ENCODE assay signal across 26 cellular contexts in genomic region chr6:148548749-148549140, GRCh38.
"Had no signal": no experiment of that assay in that cellular context is flagged by ENCODE, and none has a peak within 500 bp of the region (broad histone marks: within the 10 kb centered on the region; RNA-seq: fewer than 3 reads in every experiment).

No MANE protein-coding gene starts in this region.

- DNase-seq: activated CD4-positive, alpha-beta T cell treated with anti-CD3 and anti-CD28 coated beads, Interleukin-2, amount 10 ng/mL, durations not matched to agents 7 days and 5 days; activated CD4-positive, CD25-positive, alpha-beta regulatory T cell treated with anti-CD3 and anti-CD28 coated beads, Interleukin-2, amount 50 U/mL, for 72 hours; activated CD8-positive, alpha-beta memory T cell treated with anti-CD3 and anti-CD28 coated beads, Interleukin-2, amount 10 ng/mL, durations not matched to agents 7 days and 5 days; activated CD8-positive, alpha-beta T cell treated with anti-CD3 and anti-CD28 coated beads for 36 hours; activated effector memory CD4-positive, alpha-beta T cell treated with anti-CD3 and anti-CD28 coated beads, Interleukin-2, amount 50 U/mL, for 16 hours; activated naive CD4-positive, alpha-beta T cell treated with anti-CD3 and anti-CD28 coated beads, Interleukin-2, amount 10 ng/mL, durations not matched to agents 7 days and 5 days; activated T-cell treated with anti-CD3 and anti-CD28 coated beads for 4 hours; body of pancreas; colonic mucosa; kidney; left lung; mammary epithelial cell; midbrain; natural killer cell; stimulated activated CD4-positive, alpha-beta T cell treated with anti-CD3 and anti-CD28 coated beads, Interleukin-12 subunit alpha, Interleukin-12 subunit beta, amount 100 ng/mL, for 4 hours; stimulated activated CD4-positive, alpha-beta T cell treated with anti-CD3 and anti-CD28 coated beads, Interleukin-4, amount 100 ng/mL, for 4 hours; stimulated activated naive CD8-positive, alpha-beta T cell treated with anti-CD3 and anti-CD28 coated beads, Interleukin-15, Interleukin-2, amounts not matched to agents 100 U/mL and 50 U/mL, for 24 hours; T-cell; trophoblast cell had no signal

- H3K27ac ChIP-seq: body of pancreas, cardiac muscle cell, colonic mucosa, epithelial cell of prostate, left lung, prostate gland, suprapubic skin, uterus, VCaP had no signal

- H3K4me3 ChIP-seq: body of pancreas, cardiac muscle cell, colonic mucosa, heart right ventricle, left lung, prostate gland, suprapubic skin, uterus had no signal

- H3K4me1 ChIP-seq: colonic mucosa, left lung, prostate gland, suprapubic skin, uterus had no signal

- FAIRE-seq: kidney had no signal

- H3K36me3 ChIP-seq: colonic mucosa, prostate gland, uterus had no signal

- H3K9me3 ChIP-seq: body of pancreas, colonic mucosa, left lung, prostate gland, suprapubic skin, uterus had no signal

- ATAC-seq: activated CD8-positive, alpha-beta memory T cell treated with anti-CD3 and anti-CD28 coated beads, Interleukin-2, amount 10 ng/mL, durations not matched to agents 7 days and 5 days; activated CD8-positive, alpha-beta T cell treated with anti-CD3 and anti-CD28 coated beads for 36 hours; body of pancreas; left lung; natural killer cell; stimulated activated naive CD8-positive, alpha-beta T cell treated with anti-CD3 and anti-CD28 coated beads, Interleukin-15, Interleukin-2, amounts not matched to agents 100 U/mL and 50 U/mL, for 24 hours; T-cell had no signal

- H3K27me3 ChIP-seq: body of pancreas, cardiac muscle cell, colonic mucosa, heart right ventricle, left lung, suprapubic skin, uterus had no signal
